Comparison of ENCODE assay signal across 1 cellular context in the genomic region with DNA sequence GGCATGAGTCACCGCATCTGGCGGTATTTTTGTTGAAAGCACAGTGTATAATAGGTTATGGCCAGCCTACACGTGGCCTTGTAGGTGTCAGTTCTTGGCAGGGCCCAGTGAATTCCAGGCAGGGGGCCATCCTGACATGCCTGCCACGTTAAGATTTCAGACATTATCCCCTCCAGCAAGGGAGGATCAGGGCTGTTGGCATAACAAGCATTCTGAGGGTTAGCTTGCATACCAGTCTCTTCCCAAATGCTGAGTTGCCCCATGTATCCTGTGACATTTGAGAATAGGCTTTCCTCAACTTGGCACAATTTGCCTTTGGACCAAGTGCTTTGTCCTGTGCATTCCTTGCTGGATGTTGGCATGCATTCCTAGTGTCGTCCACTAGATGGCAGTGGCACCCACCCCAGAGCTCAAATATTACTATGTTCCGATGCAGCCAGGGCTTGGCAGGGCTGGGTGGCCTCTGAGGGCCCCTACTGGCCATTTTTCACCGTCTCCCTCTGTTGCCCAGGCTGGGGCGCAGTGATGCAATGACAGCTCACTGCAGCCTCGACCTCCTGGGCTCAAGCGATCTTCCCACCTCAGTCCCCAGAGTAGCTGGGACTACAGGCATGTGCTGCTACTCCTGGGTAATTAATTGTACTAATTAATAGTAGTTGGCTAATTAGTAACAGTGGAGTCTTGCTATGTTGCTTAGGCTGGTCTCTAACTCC.
A peak's percentile ranks its signal among the peaks of the same experiment; 100 is the strongest.
TF ChIP-seq lines count a peak whose summit lies in the region.

No MANE protein-coding gene starts in this region.

TF ChIP-seq in K562, 482 proteins besides CTCF, POLR2A, EP300 and RAD21 (continued from another document and continues in another):
- TF ChIP-seq, protein P1, sequence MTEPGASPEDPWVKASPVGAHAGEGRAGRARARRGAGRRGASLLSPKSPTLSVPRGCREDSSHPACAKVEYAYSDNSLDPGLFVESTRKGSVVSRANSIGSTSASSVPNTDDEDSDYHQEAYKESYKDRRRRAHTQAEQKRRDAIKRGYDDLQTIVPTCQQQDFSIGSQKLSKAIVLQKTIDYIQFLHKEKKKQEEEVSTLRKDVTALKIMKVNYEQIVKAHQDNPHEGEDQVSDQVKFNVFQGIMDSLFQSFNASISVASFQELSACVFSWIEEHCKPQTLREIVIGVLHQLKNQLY (CRISPR knock-in tag; conservative IDR thresholded peaks at IDR 0.05): no peak
- TF ChIP-seq, protein P2, sequence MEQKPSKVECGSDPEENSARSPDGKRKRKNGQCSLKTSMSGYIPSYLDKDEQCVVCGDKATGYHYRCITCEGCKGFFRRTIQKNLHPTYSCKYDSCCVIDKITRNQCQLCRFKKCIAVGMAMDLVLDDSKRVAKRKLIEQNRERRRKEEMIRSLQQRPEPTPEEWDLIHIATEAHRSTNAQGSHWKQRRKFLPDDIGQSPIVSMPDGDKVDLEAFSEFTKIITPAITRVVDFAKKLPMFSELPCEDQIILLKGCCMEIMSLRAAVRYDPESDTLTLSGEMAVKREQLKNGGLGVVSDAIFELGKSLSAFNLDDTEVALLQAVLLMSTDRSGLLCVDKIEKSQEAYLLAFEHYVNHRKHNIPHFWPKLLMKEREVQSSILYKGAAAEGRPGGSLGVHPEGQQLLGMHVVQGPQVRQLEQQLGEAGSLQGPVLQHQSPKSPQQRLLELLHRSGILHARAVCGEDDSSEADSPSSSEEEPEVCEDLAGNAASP (IDR thresholded peaks at IDR 0.05): no peak
- TF ChIP-seq NUFIP1 (IDR thresholded peaks at IDR 0.05; ENCODE audit: partially characterized antibody) (no peak), SMC3 (conservative IDR thresholded peaks at IDR 0.05; ENCODE audit: insufficient read depth, low read depth, low read length) (peak; percentile 82), SAP30 (IDR thresholded peaks at IDR 0.05; ENCODE audit: borderline replicate concordance, insufficient read depth, low read depth, low read length, poor library complexity, severe bottlenecking) (no peak), CREM (IDR thresholded peaks at IDR 0.05; ENCODE audit: low read depth) (peak; percentile 49), POLR2H (tag; IDR thresholded peaks at IDR 0.05; ENCODE audit: low read depth) (no peak), JUNB (CRISPR knock-in tag; conservative IDR thresholded peaks at IDR 0.05) (no peak), MIER1 (IDR thresholded peaks at IDR 0.05; ENCODE audit: low read depth) (no peak), JUND (IDR thresholded peaks at IDR 0.05; ENCODE audit: borderline replicate concordance, low read depth, low read length) (no peak), JUND (tag; IDR thresholded peaks at IDR 0.05; ENCODE audit: borderline replicate concordance, low read depth, low read length) (no peak; the same call in 2 of the 3 replicates), SOX6 (IDR thresholded peaks at IDR 0.05) (peak; percentile 47; the same call in 1 of the 2 replicates), ZNF668 (CRISPR knock-in tag; IDR thresholded peaks at IDR 0.05) (no peak), ZNF830 (CRISPR knock-in tag; IDR thresholded peaks at IDR 0.05) (no peak), CEBPG (CRISPR knock-in tag; IDR thresholded peaks at IDR 0.05) (peak; percentile 92), CEBPG (tag; conservative IDR thresholded peaks at IDR 0.05 in 1 of 2, IDR thresholded peaks at IDR 0.05 in 1 of 2) (peak; percentile 76 to 82), TEAD4 (IDR thresholded peaks at IDR 0.05; ENCODE audit: low read length) (peak; percentile 66), TEAD4 (CRISPR knock-in tag; IDR thresholded peaks at IDR 0.05; ENCODE audit: borderline replicate concordance) (no peak), FOXM1 (IDR thresholded peaks at IDR 0.05; ENCODE audit: low read depth) (no peak), FOXM1 (CRISPR knock-in tag; IDR thresholded peaks at IDR 0.05; ENCODE audit: low read depth) (no peak), SPI1 (IDR thresholded peaks at IDR 0.05; ENCODE audit: borderline replicate concordance, low read depth, low read length) (no peak), ZNF561 (CRISPR knock-in tag; conservative IDR thresholded peaks at IDR 0.05) (no peak), SMAD2 (IDR thresholded peaks at IDR 0.05; ENCODE audit: low read depth, low read length) (no peak), ZNF224 (CRISPR knock-in tag; IDR thresholded peaks at IDR 0.05) (no peak), ZC3H4 (CRISPR knock-in tag; IDR thresholded peaks at IDR 0.05; ENCODE audit: borderline replicate concordance) (no peak), SRSF7 (optimal IDR thresholded peaks at IDR 0.05; ENCODE audit: low read depth, low read length) (no peak), HEY1 (CRISPR knock-in tag; IDR thresholded peaks at IDR 0.05; ENCODE audit: borderline replicate concordance) (no peak), HCFC1 (IDR thresholded peaks at IDR 0.05; ENCODE audit: low read depth, low read length) (no peak), KLF16 (IDR thresholded peaks at IDR 0.05) (peak; percentile 75; the same call in 1 of the 2 replicates), MTA3 (IDR thresholded peaks at IDR 0.05; ENCODE audit: borderline replicate concordance) (no peak)
- TF ChIP-seq, protein P3, sequence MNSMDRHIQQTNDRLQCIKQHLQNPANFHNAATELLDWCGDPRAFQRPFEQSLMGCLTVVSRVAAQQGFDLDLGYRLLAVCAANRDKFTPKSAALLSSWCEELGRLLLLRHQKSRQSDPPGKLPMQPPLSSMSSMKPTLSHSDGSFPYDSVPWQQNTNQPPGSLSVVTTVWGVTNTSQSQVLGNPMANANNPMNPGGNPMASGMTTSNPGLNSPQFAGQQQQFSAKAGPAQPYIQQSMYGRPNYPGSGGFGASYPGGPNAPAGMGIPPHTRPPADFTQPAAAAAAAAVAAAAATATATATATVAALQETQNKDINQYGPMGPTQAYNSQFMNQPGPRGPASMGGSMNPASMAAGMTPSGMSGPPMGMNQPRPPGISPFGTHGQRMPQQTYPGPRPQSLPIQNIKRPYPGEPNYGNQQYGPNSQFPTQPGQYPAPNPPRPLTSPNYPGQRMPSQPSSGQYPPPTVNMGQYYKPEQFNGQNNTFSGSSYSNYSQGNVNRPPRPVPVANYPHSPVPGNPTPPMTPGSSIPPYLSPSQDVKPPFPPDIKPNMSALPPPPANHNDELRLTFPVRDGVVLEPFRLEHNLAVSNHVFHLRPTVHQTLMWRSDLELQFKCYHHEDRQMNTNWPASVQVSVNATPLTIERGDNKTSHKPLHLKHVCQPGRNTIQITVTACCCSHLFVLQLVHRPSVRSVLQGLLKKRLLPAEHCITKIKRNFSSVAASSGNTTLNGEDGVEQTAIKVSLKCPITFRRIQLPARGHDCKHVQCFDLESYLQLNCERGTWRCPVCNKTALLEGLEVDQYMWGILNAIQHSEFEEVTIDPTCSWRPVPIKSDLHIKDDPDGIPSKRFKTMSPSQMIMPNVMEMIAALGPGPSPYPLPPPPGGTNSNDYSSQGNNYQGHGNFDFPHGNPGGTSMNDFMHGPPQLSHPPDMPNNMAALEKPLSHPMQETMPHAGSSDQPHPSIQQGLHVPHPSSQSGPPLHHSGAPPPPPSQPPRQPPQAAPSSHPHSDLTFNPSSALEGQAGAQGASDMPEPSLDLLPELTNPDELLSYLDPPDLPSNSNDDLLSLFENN (IDR thresholded peaks at IDR 0.05; ENCODE audit: low read depth in 2 of 2, low read length in 2 of 2): no peak
- TF ChIP-seq, protein P4, sequence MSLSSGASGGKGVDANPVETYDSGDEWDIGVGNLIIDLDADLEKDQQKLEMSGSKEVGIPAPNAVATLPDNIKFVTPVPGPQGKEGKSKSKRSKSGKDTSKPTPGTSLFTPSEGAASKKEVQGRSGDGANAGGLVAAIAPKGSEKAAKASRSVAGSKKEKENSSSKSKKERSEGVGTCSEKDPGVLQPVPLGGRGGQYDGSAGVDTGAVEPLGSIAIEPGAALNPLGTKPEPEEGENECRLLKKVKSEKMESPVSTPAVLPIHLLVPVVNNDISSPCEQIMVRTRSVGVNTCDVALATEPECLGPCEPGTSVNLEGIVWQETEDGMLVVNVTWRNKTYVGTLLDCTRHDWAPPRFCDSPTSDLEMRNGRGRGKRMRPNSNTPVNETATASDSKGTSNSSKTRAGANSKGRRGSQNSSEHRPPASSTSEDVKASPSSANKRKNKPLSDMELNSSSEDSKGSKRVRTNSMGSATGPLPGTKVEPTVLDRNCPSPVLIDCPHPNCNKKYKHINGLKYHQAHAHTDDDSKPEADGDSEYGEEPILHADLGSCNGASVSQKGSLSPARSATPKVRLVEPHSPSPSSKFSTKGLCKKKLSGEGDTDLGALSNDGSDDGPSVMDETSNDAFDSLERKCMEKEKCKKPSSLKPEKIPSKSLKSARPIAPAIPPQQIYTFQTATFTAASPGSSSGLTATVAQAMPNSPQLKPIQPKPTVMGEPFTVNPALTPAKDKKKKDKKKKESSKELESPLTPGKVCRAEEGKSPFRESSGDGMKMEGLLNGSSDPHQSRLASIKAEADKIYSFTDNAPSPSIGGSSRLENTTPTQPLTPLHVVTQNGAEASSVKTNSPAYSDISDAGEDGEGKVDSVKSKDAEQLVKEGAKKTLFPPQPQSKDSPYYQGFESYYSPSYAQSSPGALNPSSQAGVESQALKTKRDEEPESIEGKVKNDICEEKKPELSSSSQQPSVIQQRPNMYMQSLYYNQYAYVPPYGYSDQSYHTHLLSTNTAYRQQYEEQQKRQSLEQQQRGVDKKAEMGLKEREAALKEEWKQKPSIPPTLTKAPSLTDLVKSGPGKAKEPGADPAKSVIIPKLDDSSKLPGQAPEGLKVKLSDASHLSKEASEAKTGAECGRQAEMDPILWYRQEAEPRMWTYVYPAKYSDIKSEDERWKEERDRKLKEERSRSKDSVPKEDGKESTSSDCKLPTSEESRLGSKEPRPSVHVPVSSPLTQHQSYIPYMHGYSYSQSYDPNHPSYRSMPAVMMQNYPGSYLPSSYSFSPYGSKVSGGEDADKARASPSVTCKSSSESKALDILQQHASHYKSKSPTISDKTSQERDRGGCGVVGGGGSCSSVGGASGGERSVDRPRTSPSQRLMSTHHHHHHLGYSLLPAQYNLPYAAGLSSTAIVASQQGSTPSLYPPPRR (CRISPR knock-in tag; IDR thresholded peaks at IDR 0.05; ENCODE audit: borderline replicate concordance): no peak
- TF ChIP-seq, protein P5, sequence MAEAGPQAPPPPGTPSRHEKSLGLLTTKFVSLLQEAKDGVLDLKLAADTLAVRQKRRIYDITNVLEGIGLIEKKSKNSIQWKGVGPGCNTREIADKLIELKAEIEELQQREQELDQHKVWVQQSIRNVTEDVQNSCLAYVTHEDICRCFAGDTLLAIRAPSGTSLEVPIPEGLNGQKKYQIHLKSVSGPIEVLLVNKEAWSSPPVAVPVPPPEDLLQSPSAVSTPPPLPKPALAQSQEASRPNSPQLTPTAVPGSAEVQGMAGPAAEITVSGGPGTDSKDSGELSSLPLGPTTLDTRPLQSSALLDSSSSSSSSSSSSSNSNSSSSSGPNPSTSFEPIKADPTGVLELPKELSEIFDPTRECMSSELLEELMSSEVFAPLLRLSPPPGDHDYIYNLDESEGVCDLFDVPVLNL (CRISPR knock-in tag; IDR thresholded peaks at IDR 0.05; ENCODE audit: low read depth): no peak
- TF ChIP-seq, protein P6, sequence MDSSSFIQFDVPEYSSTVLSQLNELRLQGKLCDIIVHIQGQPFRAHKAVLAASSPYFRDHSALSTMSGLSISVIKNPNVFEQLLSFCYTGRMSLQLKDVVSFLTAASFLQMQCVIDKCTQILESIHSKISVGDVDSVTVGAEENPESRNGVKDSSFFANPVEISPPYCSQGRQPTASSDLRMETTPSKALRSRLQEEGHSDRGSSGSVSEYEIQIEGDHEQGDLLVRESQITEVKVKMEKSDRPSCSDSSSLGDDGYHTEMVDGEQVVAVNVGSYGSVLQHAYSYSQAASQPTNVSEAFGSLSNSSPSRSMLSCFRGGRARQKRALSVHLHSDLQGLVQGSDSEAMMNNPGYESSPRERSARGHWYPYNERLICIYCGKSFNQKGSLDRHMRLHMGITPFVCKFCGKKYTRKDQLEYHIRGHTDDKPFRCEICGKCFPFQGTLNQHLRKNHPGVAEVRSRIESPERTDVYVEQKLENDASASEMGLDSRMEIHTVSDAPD (CRISPR knock-in tag; IDR thresholded peaks at IDR 0.05): no peak
